In genomic region chr3:98732239-98733054, GRCh38 we compare ENCODE assay signal across 8 cellular contexts. TPM values are rescaled to one million over a fixed set of nuclear protein-coding genes. Genes with fewer than 3 reads are reported as not detected.
A peak's percentile ranks its signal among the peaks of the same experiment; 100 is the strongest.
DNase-seq lines count a peak whose midpoint lies in the region; ATAC-seq and TF ChIP-seq lines count a peak whose summit lies in the region.

No MANE protein-coding gene starts in this region.

- POLR2A ChIA-PET in HEK293T (lab: Yijun Ruan, JAX), result interaction anchor here (0.9 to 1.5 kb wide), 7 partner anchors 8 to 131 kb away, joined by 3 to 7 read pairs (median 3); no protein-coding TSS in a partner anchor
- POLR2A ChIA-PET in activated naive CD8-positive, alpha-beta T cell treated with anti-CD3 and anti-CD28 coated beads, Interleukin-2, amount 10 ng/mL, durations not matched to agents 7 days and 5 days (lab: Charles Lee), result no interaction called here

- peaks cover 0 to 45% (median 19%) of the 10 kb centered on the region in 9 donors for H3K4me1 ChIP-seq in heart right ventricle

- no peaks in the 10 kb centered on the region for H3K9me3 ChIP-seq in heart right ventricle

- peak; percentile 67 for DNase-seq in activated CD4-positive, alpha-beta T cell treated with anti-CD3 and anti-CD28 coated beads, Interleukin-2, amount 10 ng/mL, durations not matched to agents 24 days and 14 days
- no peak for DNase-seq in activated CD4-positive, alpha-beta T cell treated with anti-CD3 and anti-CD28 coated beads for 4 hours
- peak; percentile 54 for DNase-seq in HEK293T (ENCODE audit: extremely low spot score)
- DNase-seq in NCI-H1105 treated with DMSO at 0.1 percent for 48 hours (lab: John Stamatoyannopoulos, UW), result peak; percentile 51
- DNase-seq in activated naive CD8-positive, alpha-beta T cell treated with anti-CD3 and anti-CD28 coated beads, Interleukin-2, amount 10 ng/mL, durations not matched to agents 7 days and 5 days, result peak; percentile 53
- peak; percentile 59 to 66 for DNase-seq in heart right ventricle
- DNase-seq in omental fat pad (ENCODE audit: low spot score), result no peak
- no peak for DNase-seq in activated effector memory CD4-positive, alpha-beta T cell treated with anti-CD3 and anti-CD28 coated beads, Interleukin-2, amount 50 U/mL, for 16 hours

- peak; percentile 53 for ATAC-seq in activated naive CD8-positive, alpha-beta T cell treated with anti-CD3 and anti-CD28 coated beads, Interleukin-2, amount 10 ng/mL, durations not matched to agents 7 days and 5 days (ENCODE audit: low read depth)
- ATAC-seq in heart right ventricle (peak; percentile 78 to 88 (median 82)), omental fat pad (ENCODE audit: low FRiP score) (peak; percentile 61)

- peak in 1 of 9 donors; percentile 4 for TF ChIP-seq CTCF in heart right ventricle (IDR thresholded peaks at IDR 0.05)
- TF ChIP-seq CTCF in omental fat pad (IDR thresholded peaks at IDR 0.05), result no peak

- H3K9me3 Mint-ChIP-seq in activated CD4-positive, alpha-beta T cell treated with anti-CD3 and anti-CD28 coated beads, Interleukin-2, amount 10 ng/mL, durations not matched to agents 24 days and 14 days, result no peaks in the 10 kb centered on the region
- no peaks in the 10 kb centered on the region for H3K9me3 Mint-ChIP-seq in activated naive CD8-positive, alpha-beta T cell treated with anti-CD3 and anti-CD28 coated beads, Interleukin-2, amount 10 ng/mL, durations not matched to agents 7 days and 5 days

- WGBS in heart right ventricle, 2 donors, result 0 to 1% methylated on average over 75 to 80 of the region's 80 CpGs

- H3K27ac Mint-ChIP-seq in activated CD4-positive, alpha-beta T cell treated with anti-CD3 and anti-CD28 coated beads, Interleukin-2, amount 10 ng/mL, durations not matched to agents 24 days and 14 days, result no peak overlapping the region
- no peak overlapping the region for H3K27ac Mint-ChIP-seq in activated naive CD8-positive, alpha-beta T cell treated with anti-CD3 and anti-CD28 coated beads, Interleukin-2, amount 10 ng/mL, durations not matched to agents 7 days and 5 days

- H3K36me3 ChIP-seq in heart right ventricle, result no peaks in the 10 kb centered on the region

- H3K27me3 ChIP-seq in heart right ventricle, result peaks cover 0 to 33% (median 0%) of the 10 kb centered on the region in 7 donors

- peaks cover 72% of the 10 kb centered on the region for H3K27me3 Mint-ChIP-seq in activated CD4-positive, alpha-beta T cell treated with anti-CD3 and anti-CD28 coated beads, Interleukin-2, amount 10 ng/mL, durations not matched to agents 24 days and 14 days
- peaks cover 66% of the 10 kb centered on the region for H3K27me3 Mint-ChIP-seq in activated naive CD8-positive, alpha-beta T cell treated with anti-CD3 and anti-CD28 coated beads, Interleukin-2, amount 10 ng/mL, durations not matched to agents 7 days and 5 days

- H3K4me3 ChIP-seq in heart right ventricle, result peak overlapping the region; percentile 76 to 97 (median 90)

- intact Hi-C loops in activated CD4-positive, alpha-beta T cell treated with anti-CD3 and anti-CD28 coated beads, Interleukin-2, amount 10 ng/mL, durations not matched to agents 24 days and 14 days (cut with micrococcal nuclease), result loop anchor here (5.0 kb wide), 2 partner anchors 80 to 140 kb away; partner anchors contain the start of gene CPOX
- intact Hi-C loops in heart right ventricle (cut with DNase I), result loop anchor here in 8 of 10 donors (2.0 to 10.0 kb wide), 9 partner anchors 35 to 208 kb away; partner anchors contain the start of genes CLDND1 (in 1 of the 8) and CPOX (in 1 of the 8)

- CTCF ChIA-PET in HEK293T (lab: Yijun Ruan, JAX), result interaction anchor here (1.3 kb wide), 1 partner anchor 130 kb away, joined by 3 read pairs; no protein-coding TSS in a partner anchor

- H3K4me3 Mint-ChIP-seq in activated CD4-positive, alpha-beta T cell treated with anti-CD3 and anti-CD28 coated beads, Interleukin-2, amount 10 ng/mL, durations not matched to agents 24 days and 14 days, result peak overlapping the region; percentile 81
- H3K4me3 Mint-ChIP-seq in activated naive CD8-positive, alpha-beta T cell treated with anti-CD3 and anti-CD28 coated beads, Interleukin-2, amount 10 ng/mL, durations not matched to agents 7 days and 5 days, result peak overlapping the region; percentile 80

- no peaks in the 10 kb centered on the region for H3K36me3 Mint-ChIP-seq in activated CD4-positive, alpha-beta T cell treated with anti-CD3 and anti-CD28 coated beads, Interleukin-2, amount 10 ng/mL, durations not matched to agents 24 days and 14 days (ENCODE audit: low read depth)
- no peaks in the 10 kb centered on the region for H3K36me3 Mint-ChIP-seq in activated naive CD8-positive, alpha-beta T cell treated with anti-CD3 and anti-CD28 coated beads, Interleukin-2, amount 10 ng/mL, durations not matched to agents 7 days and 5 days

- peak overlapping the region; percentile 82 to 96 (median 91) for H3K27ac ChIP-seq in heart right ventricle

- H3K4me1 Mint-ChIP-seq in activated CD4-positive, alpha-beta T cell treated with anti-CD3 and anti-CD28 coated beads, Interleukin-2, amount 10 ng/mL, durations not matched to agents 24 days and 14 days, result peaks cover 15% of the 10 kb centered on the region
- H3K4me1 Mint-ChIP-seq in activated naive CD8-positive, alpha-beta T cell treated with anti-CD3 and anti-CD28 coated beads, Interleukin-2, amount 10 ng/mL, durations not matched to agents 7 days and 5 days, result peaks cover 21% of the 10 kb centered on the region

TF ChIP-seq in HEK293T, 16 proteins besides CTCF, POLR2A, EP300 and RAD21:
- TF ChIP-seq TARDBP (IDR thresholded peaks at IDR 0.05), result no peak
- TF ChIP-seq CTBP1 (IDR thresholded peaks at IDR 0.05; ENCODE audit: borderline replicate concordance), result no peak
- peak; percentile 79 for TF ChIP-seq L3MBTL2 (conservative IDR thresholded peaks at IDR 0.05)
- no peak for TF ChIP-seq BHLHE40 (IDR thresholded peaks at IDR 0.05; ENCODE audit: borderline replicate concordance)

RNA-seq across cellular contexts. Expression of gene ST3GAL6, which starts 30.7 kb away (rescaled TPM):
- 0.19 TPM in 1 of 2 replicates, not detected in the other for total RNA-seq in activated CD4-positive, alpha-beta T cell treated with anti-CD3 and anti-CD28 coated beads, Interleukin-2, amount 10 ng/mL, durations not matched to agents 24 days and 14 days
- total RNA-seq in activated naive CD8-positive, alpha-beta T cell treated with anti-CD3 and anti-CD28 coated beads, Interleukin-2, amount 10 ng/mL, durations not matched to agents 7 days and 5 days, result under 1 TPM; 0.62 to 0.69 TPM
- 10 to 100 TPM; 27.3 to 92.9 (median 62.6) TPM for total RNA-seq in heart right ventricle
- polyA plus RNA-seq in heart right ventricle, result 10 to 100 TPM; 44.6 to 50.8 TPM
- total RNA-seq in omental fat pad, result 10 to 100 TPM in 3 of 4 donors, 1 to 10 TPM in 1; 8.5 to 19.4 (median 16.0) TPM

Comparison
In these comparisons a context has a peak if more than half of its experiments do, and no peak if none do; other contexts are left out.
1. DNase-seq: peak in activated CD4-positive, alpha-beta T cell treated with anti-CD3 and anti-CD28 coated beads, Interleukin-2, amount 10 ng/mL, durations not matched to agents 24 days and 14 days (single experiment), HEK293T (single experiment), NCI-H1105 treated with DMSO at 0.1 percent for 48 hours (single experiment), activated naive CD8-positive, alpha-beta T cell treated with anti-CD3 and anti-CD28 coated beads, Interleukin-2, amount 10 ng/mL, durations not matched to agents 7 days and 5 days (single experiment) and heart right ventricle (2 of 2); none in activated CD4-positive, alpha-beta T cell treated with anti-CD3 and anti-CD28 coated beads for 4 hours (0 of 2), omental fat pad (single experiment) and activated effector memory CD4-positive, alpha-beta T cell treated with anti-CD3 and anti-CD28 coated beads, Interleukin-2, amount 50 U/mL, for 16 hours (single experiment).
2. Peak in every context shown above with its lines, with median percentiles within 50 percentile points of each other: ATAC-seq.